Comparison of ENCODE assay signal across 18 cellular contexts in genomic region chr19:1447944-1448343, GRCh38. TPM values are rescaled to one million over a fixed set of nuclear protein-coding genes. Genes with fewer than 3 reads are reported as not detected.
"Had no signal": no experiment of that assay in that cellular context is flagged by ENCODE, and none has a peak within 500 bp of the region (broad histone marks: within the 10 kb centered on the region; RNA-seq: fewer than 3 reads in every experiment).

No MANE protein-coding gene starts in this region.

- H3K9me3 Mint-ChIP-seq: memory B cell, natural killer cell had no signal

- DNase-seq: activated CD4-positive, alpha-beta T cell treated with anti-CD3 and anti-CD28 coated beads, Interleukin-2, amount 50 U/mL, for 48 hours; activated CD4-positive, CD25-positive, alpha-beta regulatory T cell treated with anti-CD3 and anti-CD28 coated beads, Interleukin-2, amount 50 U/mL, for 72 hours; activated gamma-delta T cell; activated T-cell treated with anti-CD3 and anti-CD28 coated beads, Interleukin-2, amount 50 U/mL, for 48 hours; kidney; left ventricle myocardium superior; natural killer cell; psoas muscle; right lobe of liver; stimulated activated CD4-positive, alpha-beta T cell treated with anti-CD3 and anti-CD28 coated beads, Interleukin-4, amount 100 ng/mL, for 4 hours; stimulated activated CD8-positive, alpha-beta memory T cell treated with anti-CD3 and anti-CD28 coated beads, Interleukin-4, amount 100 ng/mL, for 48 hours; stimulated activated naive CD4-positive, alpha-beta T cell treated with Interleukin-2 at 50 U/mL for 16 hours; SW 1271; transverse colon had no signal

- H3K36me3 Mint-ChIP-seq: memory B cell, natural killer cell had no signal

- ATAC-seq: esophagus mucosa, left ventricle myocardium superior, natural killer cell, psoas muscle, right lobe of liver had no signal

RNA-seq across cellular contexts. Expression of gene APC2, which starts 2.0 kb away (rescaled TPM):
- total RNA-seq: ascending aorta, SJSA1 had no signal
